ENCODE assay signal across 12 cellular contexts in the genomic region with DNA sequence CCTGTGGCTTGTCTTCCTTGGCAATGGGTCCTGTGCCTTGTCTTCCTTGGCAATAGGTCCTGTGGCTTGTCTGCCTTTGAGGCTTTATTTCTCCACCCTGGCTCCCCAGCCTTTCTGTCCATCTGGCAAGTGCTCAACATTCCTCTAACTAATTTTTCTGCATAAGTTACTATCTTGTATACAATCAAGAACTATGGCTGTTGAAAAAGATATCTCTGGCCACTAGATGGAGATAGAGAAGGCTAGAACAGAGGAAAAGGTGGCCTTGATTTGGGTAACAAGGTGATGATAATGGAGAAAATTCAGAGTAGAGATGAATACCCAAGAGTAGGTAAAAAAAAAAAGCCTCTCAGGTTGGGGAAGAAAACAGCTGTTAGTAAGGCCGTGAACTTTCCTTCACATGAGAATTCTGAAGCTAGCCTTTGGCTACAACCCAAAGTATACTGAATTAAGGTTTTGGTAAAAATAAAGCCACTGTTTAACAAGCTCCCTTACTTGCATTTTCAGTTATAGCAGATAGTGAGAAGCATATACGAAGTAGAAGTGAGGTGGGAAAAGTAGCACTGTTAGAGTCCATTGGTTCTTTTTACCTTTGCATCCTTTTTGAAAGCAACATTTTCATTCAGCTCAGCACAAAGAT.
DNase-seq lines count a peak whose midpoint lies in the region; ATAC-seq, FAIRE-seq and TF ChIP-seq lines count a peak whose summit lies in the region.
"Had no signal": no experiment of that assay in that cellular context is flagged by ENCODE, and none has a peak within 500 bp of the region (broad histone marks: within the 10 kb centered on the region; RNA-seq: fewer than 3 reads in every experiment).

No MANE protein-coding gene starts in this region.

- no peak overlapping the region for H3K4me3 ChIP-seq in PC-3 (ENCODE audit: low read length)

- H3K79me2 ChIP-seq in PC-3 (ENCODE audit: low read length): no peaks in the 10 kb centered on the region

- BruUV-seq in PC-3 (replicated peaks; lab: Mats Ljungman, UMichigan): no TSS peak

- H3F3A ChIP-seq in PC-3 (ENCODE audit: low read length, unreplicated experiment): no peaks in the 10 kb centered on the region

- H3K27me3 Mint-ChIP-seq in activated CD8-positive, alpha-beta memory T cell treated with anti-CD3 and anti-CD28 coated beads, Interleukin-2, amount 10 ng/mL, durations not matched to agents 7 days and 5 days: no peaks in the 10 kb centered on the region
- H3K27me3 Mint-ChIP-seq in activated CD4-positive, alpha-beta T cell treated with anti-CD3 and anti-CD28 coated beads, Interleukin-2, amount 10 ng/mL, durations not matched to agents 7 days and 5 days: no peaks in the 10 kb centered on the region
- H3K27me3 Mint-ChIP-seq: natural killer cell treated with Interleukin-12 subunit alpha and Interleukin-12 subunit beta and Interleukin-15 and Interleukin-18, amount 100 ng/mL, for 72 hours had no signal

- H4K20me1 ChIP-seq in PC-3 (ENCODE audit: low read length): no peaks in the 10 kb centered on the region

- H3K36me3 Mint-ChIP-seq in activated CD8-positive, alpha-beta memory T cell treated with anti-CD3 and anti-CD28 coated beads, Interleukin-2, amount 10 ng/mL, durations not matched to agents 7 days and 5 days: no peaks in the 10 kb centered on the region
- H3K36me3 Mint-ChIP-seq in activated CD4-positive, alpha-beta T cell treated with anti-CD3 and anti-CD28 coated beads, Interleukin-2, amount 10 ng/mL, durations not matched to agents 7 days and 5 days (ENCODE audit: low read depth): no peaks in the 10 kb centered on the region
- H3K36me3 Mint-ChIP-seq: natural killer cell treated with Interleukin-12 subunit alpha and Interleukin-12 subunit beta and Interleukin-15 and Interleukin-18, amount 100 ng/mL, for 72 hours had no signal

- TF ChIP-seq POLR2A in GM12892 (IDR thresholded peaks at IDR 0.05; ENCODE audit: low read depth, low read length): no peak

- no peaks in the 10 kb centered on the region for H3K4me1 ChIP-seq in PC-3 (ENCODE audit: insufficient read depth, low read length)

- peak; percentile 30 for DNase-seq in ACHN
- DNase-seq in H4 (ENCODE audit: low spot score): peak; percentile 39
- DNase-seq in PC-3: peak; percentile 44
- DNase-seq in GM12892 (ENCODE audit: insufficient read length): no peak
- no peak for DNase-seq in activated CD8-positive, alpha-beta memory T cell treated with anti-CD3 and anti-CD28 coated beads, Interleukin-2, amount 10 ng/mL, durations not matched to agents 7 days and 5 days
- no peak for DNase-seq in activated CD4-positive, alpha-beta T cell treated with anti-CD3 and anti-CD28 coated beads, Interleukin-2, amount 10 ng/mL, durations not matched to agents 7 days and 5 days
- DNase-seq: DMS79, NCI-H446 treated with DMSO at 0.1 percent for 48 hours had no signal

- H3K9me3 Mint-ChIP-seq in activated CD8-positive, alpha-beta memory T cell treated with anti-CD3 and anti-CD28 coated beads, Interleukin-2, amount 10 ng/mL, durations not matched to agents 7 days and 5 days (ENCODE audit: low read depth): peaks cover 7% of the 10 kb centered on the region
- H3K9me3 Mint-ChIP-seq in activated CD4-positive, alpha-beta T cell treated with anti-CD3 and anti-CD28 coated beads, Interleukin-2, amount 10 ng/mL, durations not matched to agents 7 days and 5 days: no peaks in the 10 kb centered on the region

- peaks cover 10% of the 10 kb centered on the region for H3K9me3 ChIP-seq in PC-3 (ENCODE audit: low read length)

- intact Hi-C loops in PC-3 (cut with micrococcal nuclease): no loop called here

- H3K9me2 ChIP-seq in PC-3 (replicated peaks; ENCODE audit: low read length): no peaks in the 10 kb centered on the region

- H3K9ac ChIP-seq in PC-3 (ENCODE audit: low read length): no peak overlapping the region

- no peaks in the 10 kb centered on the region for H3K36me3 ChIP-seq in PC-3 (ENCODE audit: low read depth, low read length)

- H3K4me2 ChIP-seq in PC-3 (ENCODE audit: low read length): no peak overlapping the region

- in situ Hi-C loops in ACHN (cut with HindIII; ENCODE audit: low pct_ligation_motif_present, low pct_unique_long_range_greater_than_20kb, low sequenced_read_pairs): no loop called here

- H3K4me1 Mint-ChIP-seq in activated CD8-positive, alpha-beta memory T cell treated with anti-CD3 and anti-CD28 coated beads, Interleukin-2, amount 10 ng/mL, durations not matched to agents 7 days and 5 days: no peaks in the 10 kb centered on the region
- H3K4me1 Mint-ChIP-seq in activated CD4-positive, alpha-beta T cell treated with anti-CD3 and anti-CD28 coated beads, Interleukin-2, amount 10 ng/mL, durations not matched to agents 7 days and 5 days: no peaks in the 10 kb centered on the region

- no peaks in the 10 kb centered on the region for H3K27me3 ChIP-seq in PC-3 (ENCODE audit: low read length)

- no peak overlapping the region for H3K27ac ChIP-seq in PC-3 (ENCODE audit: low read length)

- no peak for ATAC-seq in PC-3
- ATAC-seq in HG03460 (IDR thresholded peaks at IDR 0.05; ENCODE audit: unreplicated experiment): no peak
- no peak for ATAC-seq in activated CD8-positive, alpha-beta memory T cell treated with anti-CD3 and anti-CD28 coated beads, Interleukin-2, amount 10 ng/mL, durations not matched to agents 7 days and 5 days
- ATAC-seq: natural killer cell treated with Interleukin-12 subunit alpha and Interleukin-12 subunit beta and Interleukin-15 and Interleukin-18, amount 100 ng/mL, for 72 hours had no signal

- no peak overlapping the region for H3K4me3 Mint-ChIP-seq in activated CD8-positive, alpha-beta memory T cell treated with anti-CD3 and anti-CD28 coated beads, Interleukin-2, amount 10 ng/mL, durations not matched to agents 7 days and 5 days
- no peak overlapping the region for H3K4me3 Mint-ChIP-seq in activated CD4-positive, alpha-beta T cell treated with anti-CD3 and anti-CD28 coated beads, Interleukin-2, amount 10 ng/mL, durations not matched to agents 7 days and 5 days
- H3K4me3 Mint-ChIP-seq: natural killer cell treated with Interleukin-12 subunit alpha and Interleukin-12 subunit beta and Interleukin-15 and Interleukin-18, amount 100 ng/mL, for 72 hours had no signal

- H3K27ac Mint-ChIP-seq in activated CD8-positive, alpha-beta memory T cell treated with anti-CD3 and anti-CD28 coated beads, Interleukin-2, amount 10 ng/mL, durations not matched to agents 7 days and 5 days: no peak overlapping the region
- no peak overlapping the region for H3K27ac Mint-ChIP-seq in activated CD4-positive, alpha-beta T cell treated with anti-CD3 and anti-CD28 coated beads, Interleukin-2, amount 10 ng/mL, durations not matched to agents 7 days and 5 days
- H3K27ac Mint-ChIP-seq: natural killer cell treated with Interleukin-12 subunit alpha and Interleukin-12 subunit beta and Interleukin-15 and Interleukin-18, amount 100 ng/mL, for 72 hours had no signal

- peak; percentile 64 for TF ChIP-seq CTCF in PC-3 (conservative IDR thresholded peaks at IDR 0.05; ENCODE audit: low read depth, low read length)

- POLR2A ChIA-PET in PC-3 (lab: Charles Lee; ENCODE audit: unreplicated experiment): no interaction called here
- POLR2A ChIA-PET in activated CD4-positive, alpha-beta T cell treated with anti-CD3 and anti-CD28 coated beads, Interleukin-2, amount 10 ng/mL, durations not matched to agents 7 days and 5 days (lab: Charles Lee): no interaction called here

- CTCF ChIA-PET in PC-3 (lab: Charles Lee): no interaction called here
- CTCF ChIA-PET in activated CD8-positive, alpha-beta memory T cell treated with anti-CD3 and anti-CD28 coated beads, Interleukin-2, amount 10 ng/mL, durations not matched to agents 7 days and 5 days (lab: Charles Lee): no interaction called here
- CTCF ChIA-PET in activated CD4-positive, alpha-beta T cell treated with anti-CD3 and anti-CD28 coated beads, Interleukin-2, amount 10 ng/mL, durations not matched to agents 7 days and 5 days (lab: Charles Lee): no interaction called here

- no peak overlapping the region for H2AFZ ChIP-seq in PC-3 (ENCODE audit: low read length)

- peak; percentile 58 for FAIRE-seq in islet of Langerhans (lab: Jason Lieb, UNC)
- FAIRE-seq in GM12892 (lab: Jason Lieb, UNC): no peak
- FAIRE-seq: endometrium had no signal

Comparison
In these comparisons a context has a peak if more than half of its experiments do, and no peak if none do; other contexts are left out.
1. DNase-seq: peak in ACHN (single experiment), H4 (single experiment) and PC-3 (single experiment); none in GM12892 (single experiment), activated CD8-positive, alpha-beta memory T cell treated with anti-CD3 and anti-CD28 coated beads, Interleukin-2, amount 10 ng/mL, durations not matched to agents 7 days and 5 days (single experiment) and activated CD4-positive, alpha-beta T cell treated with anti-CD3 and anti-CD28 coated beads, Interleukin-2, amount 10 ng/mL, durations not matched to agents 7 days and 5 days (single experiment).